ENCODE assay signal across 7 cellular contexts in the genomic region with DNA sequence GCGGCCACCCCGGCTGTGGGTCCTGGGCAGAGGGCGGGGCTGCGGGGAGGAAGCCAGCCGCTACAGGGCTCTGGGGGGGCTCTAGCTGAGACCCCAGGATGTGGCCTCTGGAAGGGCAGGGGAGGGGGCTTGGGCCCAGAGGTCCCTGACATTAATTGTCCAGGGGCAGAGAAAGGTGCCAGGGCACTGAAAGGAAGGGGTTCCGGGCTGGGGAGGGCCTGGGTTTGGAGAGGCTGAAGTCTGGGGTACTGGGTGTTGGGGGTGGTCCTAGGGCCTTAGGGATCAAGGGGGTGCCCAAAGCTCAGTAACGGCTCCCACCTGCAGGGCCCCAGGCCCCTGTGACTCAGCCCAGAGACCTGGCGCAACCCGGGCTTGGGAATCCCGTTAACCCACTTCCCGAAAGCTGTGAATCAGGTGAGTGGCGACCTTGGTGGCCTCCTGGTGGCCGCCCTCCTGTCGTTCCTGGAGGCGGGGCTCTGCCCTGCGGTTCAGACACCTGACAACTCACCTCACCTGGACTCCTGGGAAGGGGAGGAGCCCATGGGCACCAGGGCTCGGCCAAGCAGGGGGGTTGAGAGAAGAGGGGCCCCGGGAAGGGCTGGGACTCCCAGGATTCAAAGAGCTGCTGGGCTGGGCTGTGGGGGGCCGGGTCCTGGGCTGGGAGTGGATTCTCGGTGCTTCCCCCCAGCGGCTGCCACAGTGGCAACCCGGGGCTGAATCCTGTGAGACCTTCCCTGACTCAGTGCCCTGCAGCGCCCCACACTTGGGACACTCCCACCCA.
A peak's percentile ranks its signal among the peaks of the same experiment; 100 is the strongest.
DNase-seq lines count a peak whose midpoint lies in the region; ATAC-seq lines count a peak whose summit lies in the region.
"Had no signal": no experiment of that assay in that cellular context is flagged by ENCODE, and none has a peak within 500 bp of the region (broad histone marks: within the 10 kb centered on the region; RNA-seq: fewer than 3 reads in every experiment).

No MANE protein-coding gene starts in this region.

- DNase-seq in DMS153 treated with DMSO at 0.1 percent for 48 hours (lab: John Stamatoyannopoulos, UW; ENCODE audit: unreplicated experiment) (peak; percentile 44), NCI-H526 treated with DMSO at 0.1 percent for 48 hours (lab: John Stamatoyannopoulos, UW) (peak; percentile 16), left kidney (ENCODE audit: low read depth, low spot score) (peak; percentile 82), ecto neural progenitor cell (ENCODE audit: low spot score) (no peak), NCI-H187 treated with DMSO at 0.1 percent for 48 hours (lab: John Stamatoyannopoulos, UW) (no peak)
- DNase-seq: T-helper 9 cell had no signal

- ATAC-seq in HG02973 (IDR thresholded peaks at IDR 0.05; ENCODE audit: unreplicated experiment) = no peak

Comparison
In these comparisons a context has a peak if more than half of its experiments do, and no peak if none do; other contexts are left out.
1. DNase-seq: peak in DMS153 treated with DMSO at 0.1 percent for 48 hours (single experiment), NCI-H526 treated with DMSO at 0.1 percent for 48 hours (single experiment) and left kidney (single experiment); none in ecto neural progenitor cell (single experiment) and NCI-H187 treated with DMSO at 0.1 percent for 48 hours (single experiment).